In genomic region chr1:83807792-83808191, GRCh38 we compare ENCODE assay signal across 35 cellular contexts.
"Had no signal": no experiment of that assay in that cellular context is flagged by ENCODE, and none has a peak within 500 bp of the region (broad histone marks: within the 10 kb centered on the region; RNA-seq: fewer than 3 reads in every experiment).

No MANE protein-coding gene starts in this region.

- ATAC-seq: activated CD8-positive, alpha-beta T cell treated with anti-CD3 and anti-CD28 coated beads for 36 hours; activated naive CD4-positive, alpha-beta T cell treated with anti-CD3 and anti-CD28 coated beads, Interleukin-2, amount 50 U/mL, for 72 hours; activated T-cell treated with anti-CD3 and anti-CD28 coated beads, Interleukin-2, amount 50 U/mL, for 4 hours; activated T-cell treated with anti-CD3 and anti-CD28 coated beads, Interleukin-2, amount 50 U/mL, for 72 hours; activated T-helper 17 cell treated with anti-CD3 and anti-CD28 coated beads, Interleukin-2, amount 50 U/mL, for 72 hours had no signal

- H3K4me3 Mint-ChIP-seq: activated B cell treated with CpG ODN at 0.5 μM for 24 hours; activated CD4-positive, alpha-beta memory T cell treated with anti-CD3 and anti-CD28 coated beads for 36 hours; activated CD8-positive, alpha-beta T cell treated with anti-CD3 and anti-CD28 coated beads for 36 hours; activated naive CD4-positive, alpha-beta T cell treated with anti-CD3 and anti-CD28 coated beads for 36 hours; activated naive CD8-positive, alpha-beta T cell treated with anti-CD3 and anti-CD28 coated beads for 36 hours; activated T-cell treated with anti-CD3 and anti-CD28 coated beads, Interleukin-2, amount 50 U/mL, for 4 hours; activated T-cell treated with anti-CD3 and anti-CD28 coated beads, Interleukin-2, amount 50 U/mL, for 72 hours; activated T-helper 1 cell treated with anti-CD3 and anti-CD28 coated beads, Interleukin-12 subunit alpha, Interleukin-12 subunit beta, Interleukin-2, Interleukin-4 antibody, amounts not matched to agents 30 ng/mL and 10 ng/mL and 1 ng/mL, durations not matched to agents 14 hours and 24 hours and 36 hours; activated T-helper 17 cell treated with anti-CD3 and anti-CD28 coated beads, Interleukin-2, amount 50 U/mL, for 72 hours; brain; central memory CD8-positive, alpha-beta T cell; T-helper 1 cell treated with Interleukin-12 subunit alpha and Interleukin-12 subunit beta and Interleukin-4 antibody, amounts not matched to agents 30 μg/mL and 1 μg/mL, for 36 hours; T-helper 2 cell treated with Interferon-gamma antibody and Interleukin-4, amounts not matched to agents 5 μg/mL and 100 μg/mL, for 36 hours had no signal

- H3K27me3 ChIP-seq: ascending aorta, cardiac muscle cell had no signal

- H3K36me3 Mint-ChIP-seq: activated CD4-positive, alpha-beta memory T cell treated with anti-CD3 and anti-CD28 coated beads for 36 hours; activated naive CD4-positive, alpha-beta T cell treated with anti-CD3 and anti-CD28 coated beads, Interleukin-2, amount 50 U/mL, for 72 hours; activated naive CD8-positive, alpha-beta T cell treated with anti-CD3 and anti-CD28 coated beads for 36 hours; brain had no signal

- H3K4me1 Mint-ChIP-seq: activated B cell treated with CpG ODN at 0.5 μM for 24 hours; activated naive CD8-positive, alpha-beta T cell treated with anti-CD3 and anti-CD28 coated beads for 36 hours; activated T-helper 17 cell treated with anti-CD3 and anti-CD28 coated beads, Interleukin-2, amount 50 U/mL, for 72 hours; central memory CD8-positive, alpha-beta T cell had no signal

- H3K27ac Mint-ChIP-seq: activated B cell treated with CpG ODN at 0.5 μM for 24 hours; activated CD4-positive, alpha-beta memory T cell treated with anti-CD3 and anti-CD28 coated beads for 36 hours; activated CD8-positive, alpha-beta T cell treated with anti-CD3 and anti-CD28 coated beads for 36 hours; activated naive CD4-positive, alpha-beta T cell treated with anti-CD3 and anti-CD28 coated beads for 36 hours; activated naive CD4-positive, alpha-beta T cell treated with anti-CD3 and anti-CD28 coated beads, Interleukin-2, amount 50 U/mL, for 72 hours; activated naive CD8-positive, alpha-beta T cell treated with anti-CD3 and anti-CD28 coated beads for 36 hours; activated T-cell treated with anti-CD3 and anti-CD28 coated beads, Interleukin-2, amount 50 U/mL, for 72 hours; activated T-helper 1 cell treated with anti-CD3 and anti-CD28 coated beads, Interleukin-12 subunit alpha, Interleukin-12 subunit beta, Interleukin-2, Interleukin-4 antibody, amounts not matched to agents 30 ng/mL and 10 ng/mL and 1 ng/mL, durations not matched to agents 14 hours and 24 hours and 36 hours; activated T-helper 17 cell treated with anti-CD3 and anti-CD28 coated beads, Interleukin-2, amount 50 U/mL, for 72 hours; brain; T-helper 1 cell treated with Interleukin-12 subunit alpha and Interleukin-12 subunit beta and Interleukin-4 antibody, amounts not matched to agents 30 μg/mL and 1 μg/mL, for 36 hours; T-helper 2 cell treated with Interferon-gamma antibody and Interleukin-4, amounts not matched to agents 5 μg/mL and 100 μg/mL, for 36 hours had no signal

- DNase-seq: activated B cell treated with CpG ODN at 0.5 μM for 24 hours; activated CD4-positive, alpha-beta memory T cell treated with anti-CD3 and anti-CD28 coated beads for 36 hours; activated CD4-positive, alpha-beta T cell treated with anti-CD3 and anti-CD28 coated beads for 48 hours; activated CD4-positive, alpha-beta T cell treated with anti-CD3 and anti-CD28 coated beads, Interleukin-2, amount 50 U/mL, for 1 hour; activated CD4-positive, alpha-beta T cell treated with anti-CD3 and anti-CD28 coated beads, Interleukin-2, amount 50 U/mL, for 4 hours; activated CD4-positive, CD25-positive, alpha-beta regulatory T cell treated with anti-CD3 and anti-CD28 coated beads, Interleukin-2, amount 50 U/mL, for 72 hours; activated CD8-positive, alpha-beta memory T cell treated with anti-CD3 and anti-CD28 coated beads, Interleukin-2, amount 50 U/mL, for 4 hours; activated CD8-positive, alpha-beta T cell treated with anti-CD3 and anti-CD28 coated beads for 36 hours; activated effector memory CD4-positive, alpha-beta T cell treated with anti-CD3 and anti-CD28 coated beads, Interleukin-2, amount 50 U/mL, for 16 hours; activated gamma-delta T cell treated with Interleukin-2 at 50 U/mL for 16 hours; activated naive CD4-positive, alpha-beta T cell; activated naive CD4-positive, alpha-beta T cell treated with anti-CD3 and anti-CD28 coated beads for 36 hours; activated naive CD4-positive, alpha-beta T cell treated with anti-CD3 and anti-CD28 coated beads, Interleukin-2, amount 50 U/mL, for 16 hours; activated naive CD8-positive, alpha-beta T cell treated with anti-CD3 and anti-CD28 coated beads for 36 hours; activated T-cell treated with anti-CD3 and anti-CD28 coated beads for 4 hours; activated T-cell treated with anti-CD3 and anti-CD28 coated beads, Interleukin-2, amount 50 U/mL, for 1 hour; activated T-cell treated with anti-CD3 and anti-CD28 coated beads, Interleukin-2, amount 50 U/mL, for 4 hours; activated T-cell treated with anti-CD3 and anti-CD28 coated beads, Interleukin-2, amount 50 U/mL, for 72 hours; amygdala; anterior cingulate cortex; caudate nucleus; cerebellar nuclear complex; T-helper 1 cell; T-helper 2 cell; T-helper 9 cell had no signal

- H3K4me1 ChIP-seq: ascending aorta had no signal

- H3K27ac ChIP-seq: ascending aorta, cardiac muscle cell, VCaP had no signal

- H3K9me3 ChIP-seq: ascending aorta had no signal

- H3K9me3 Mint-ChIP-seq: activated B cell treated with CpG ODN at 0.5 μM for 24 hours; activated CD4-positive, alpha-beta memory T cell treated with anti-CD3 and anti-CD28 coated beads for 36 hours; activated CD8-positive, alpha-beta T cell treated with anti-CD3 and anti-CD28 coated beads for 36 hours; activated naive CD4-positive, alpha-beta T cell treated with anti-CD3 and anti-CD28 coated beads for 36 hours; activated naive CD4-positive, alpha-beta T cell treated with anti-CD3 and anti-CD28 coated beads, Interleukin-2, amount 50 U/mL, for 72 hours; activated naive CD8-positive, alpha-beta T cell treated with anti-CD3 and anti-CD28 coated beads for 36 hours; activated T-cell treated with anti-CD3 and anti-CD28 coated beads, Interleukin-2, amount 50 U/mL, for 4 hours; activated T-helper 1 cell treated with anti-CD3 and anti-CD28 coated beads, Interleukin-12 subunit alpha, Interleukin-12 subunit beta, Interleukin-2, Interleukin-4 antibody, amounts not matched to agents 30 ng/mL and 10 ng/mL and 1 ng/mL, durations not matched to agents 14 hours and 24 hours and 36 hours; activated T-helper 17 cell treated with anti-CD3 and anti-CD28 coated beads, Interleukin-2, amount 50 U/mL, for 72 hours; central memory CD8-positive, alpha-beta T cell; T-helper 1 cell treated with Interleukin-12 subunit alpha and Interleukin-12 subunit beta and Interleukin-4 antibody, amounts not matched to agents 30 μg/mL and 1 μg/mL, for 36 hours; T-helper 2 cell treated with Interferon-gamma antibody and Interleukin-4, amounts not matched to agents 5 μg/mL and 100 μg/mL, for 36 hours had no signal

- H3K27me3 Mint-ChIP-seq: activated B cell treated with CpG ODN at 0.5 μM for 24 hours; activated CD4-positive, alpha-beta memory T cell treated with anti-CD3 and anti-CD28 coated beads for 36 hours; activated CD8-positive, alpha-beta T cell treated with anti-CD3 and anti-CD28 coated beads for 36 hours; activated naive CD8-positive, alpha-beta T cell treated with anti-CD3 and anti-CD28 coated beads for 36 hours; activated T-helper 17 cell treated with anti-CD3 and anti-CD28 coated beads, Interleukin-2, amount 50 U/mL, for 72 hours; brain had no signal
